ENCODE assay signal across 8 cellular contexts in genomic region chr3:47780727-47781325, GRCh38. TPM values are rescaled to one million over a fixed set of nuclear protein-coding genes. Genes with fewer than 3 reads are reported as not detected.
DNase-seq lines count a peak whose midpoint lies in the region; ATAC-seq lines count a peak whose summit lies in the region.

No MANE protein-coding gene starts in this region.

- H3K27ac Mint-ChIP-seq in IgD-negative memory B cell, result peak overlapping the region; percentile 94 to 98 (median 94)
- peak overlapping the region; percentile 96 for H3K27ac Mint-ChIP-seq in activated naive CD8-positive, alpha-beta T cell treated with anti-CD3 and anti-CD28 coated beads, Interleukin-2, amount 50 U/mL, for 24 hours

- H3K36me3 ChIP-seq in stomach smooth muscle (ENCODE audit: control insufficient read depth in 2 of 2, insufficient read depth in 2 of 2, low read length in 2 of 2), result no peaks in the 10 kb centered on the region

- H3K4me1 Mint-ChIP-seq in IgD-negative memory B cell, result peaks cover 18 to 23% (median 21%) of the 10 kb centered on the region in 3 donors
- H3K4me1 Mint-ChIP-seq in activated naive CD8-positive, alpha-beta T cell treated with anti-CD3 and anti-CD28 coated beads, Interleukin-2, amount 50 U/mL, for 24 hours, result peaks cover 38% of the 10 kb centered on the region

- H3K4me3 ChIP-seq in stomach smooth muscle (ENCODE audit: low read length in 2 of 2), result peak overlapping the region; percentile 93 to 95

- peak overlapping the region; percentile 94 to 97 (median 96) for H3K4me3 Mint-ChIP-seq in IgD-negative memory B cell
- peak overlapping the region; percentile 92 for H3K4me3 Mint-ChIP-seq in activated naive CD8-positive, alpha-beta T cell treated with anti-CD3 and anti-CD28 coated beads, Interleukin-2, amount 50 U/mL, for 24 hours

- ATAC-seq in activated naive CD8-positive, alpha-beta T cell treated with anti-CD3 and anti-CD28 coated beads, Interleukin-2, amount 50 U/mL, for 24 hours, result no peak
- no peak for ATAC-seq in GM21360 (IDR thresholded peaks at IDR 0.05; ENCODE audit: unreplicated experiment)

- no peaks in the 10 kb centered on the region for H3K36me3 Mint-ChIP-seq in IgD-negative memory B cell
- peaks cover 16% of the 10 kb centered on the region for H3K36me3 Mint-ChIP-seq in activated naive CD8-positive, alpha-beta T cell treated with anti-CD3 and anti-CD28 coated beads, Interleukin-2, amount 50 U/mL, for 24 hours (ENCODE audit: low read depth)

- no peaks in the 10 kb centered on the region for H3K27me3 ChIP-seq in stomach smooth muscle (ENCODE audit: control insufficient read depth in 1 of 2, insufficient read depth in 2 of 2, low read length in 2 of 2)

- H3K9me3 ChIP-seq in stomach smooth muscle (ENCODE audit: control insufficient read depth in 2 of 2, low read length in 2 of 2), result no peaks in the 10 kb centered on the region

- no peaks in the 10 kb centered on the region for H3K9me3 Mint-ChIP-seq in IgD-negative memory B cell
- H3K9me3 Mint-ChIP-seq in activated naive CD8-positive, alpha-beta T cell treated with anti-CD3 and anti-CD28 coated beads, Interleukin-2, amount 50 U/mL, for 24 hours, result no peaks in the 10 kb centered on the region

- peak overlapping the region; percentile 84 to 98 for H3K9ac ChIP-seq in stomach smooth muscle (ENCODE audit: low read length in 2 of 2)

- H3K27me3 Mint-ChIP-seq in IgD-negative memory B cell, result no peaks in the 10 kb centered on the region
- no peaks in the 10 kb centered on the region for H3K27me3 Mint-ChIP-seq in activated naive CD8-positive, alpha-beta T cell treated with anti-CD3 and anti-CD28 coated beads, Interleukin-2, amount 50 U/mL, for 24 hours

- peak; percentile 56 for DNase-seq in NCI-H82 (lab: John Stamatoyannopoulos, UW)
- DNase-seq in NCI-H82 treated with DMSO at 0.1 percent for 48 hours (lab: John Stamatoyannopoulos, UW; ENCODE audit: unreplicated experiment), result no peak
- no peak for DNase-seq in activated naive CD8-positive, alpha-beta T cell treated with anti-CD3 and anti-CD28 coated beads, Interleukin-2, amount 50 U/mL, for 24 hours
- DNase-seq in inferior parietal cortex (ENCODE audit: extremely low spot score), result peak; percentile 44
- DNase-seq in stimulated activated CD4-positive, alpha-beta T cell treated with anti-CD3 and anti-CD28 coated beads, Interleukin-1b, Interleukin-23, amount 100 ng/mL, for 48 hours, result no peak

- peak overlapping the region; percentile 95 for H3K27ac ChIP-seq in stomach smooth muscle (ENCODE audit: low read length)

- H3K4me1 ChIP-seq in stomach smooth muscle (ENCODE audit: control insufficient read depth, insufficient read depth, low read length), result peaks cover 22% of the 10 kb centered on the region

RNA-seq across cellular contexts. Expression of gene SMARCC1, which starts 0.9 kb away (rescaled TPM):
- 106 TPM for polyA plus RNA-seq in IgD-negative memory B cell

RNA-seq across cellular contexts. Expression of gene DHX30, which starts 22.1 kb away (rescaled TPM):
- polyA plus RNA-seq in IgD-negative memory B cell, result 33.5 TPM

Comparison
In these comparisons a context has a peak if more than half of its experiments do, and no peak if none do; other contexts are left out.
1. DNase-seq: peak in NCI-H82 (single experiment) and inferior parietal cortex (single experiment); none in NCI-H82 treated with DMSO at 0.1 percent for 48 hours (single experiment), activated naive CD8-positive, alpha-beta T cell treated with anti-CD3 and anti-CD28 coated beads, Interleukin-2, amount 50 U/mL, for 24 hours (single experiment) and stimulated activated CD4-positive, alpha-beta T cell treated with anti-CD3 and anti-CD28 coated beads, Interleukin-1b, Interleukin-23, amount 100 ng/mL, for 48 hours (single experiment).